ENCODE assay signal across 1 cellular context in the genomic region with DNA sequence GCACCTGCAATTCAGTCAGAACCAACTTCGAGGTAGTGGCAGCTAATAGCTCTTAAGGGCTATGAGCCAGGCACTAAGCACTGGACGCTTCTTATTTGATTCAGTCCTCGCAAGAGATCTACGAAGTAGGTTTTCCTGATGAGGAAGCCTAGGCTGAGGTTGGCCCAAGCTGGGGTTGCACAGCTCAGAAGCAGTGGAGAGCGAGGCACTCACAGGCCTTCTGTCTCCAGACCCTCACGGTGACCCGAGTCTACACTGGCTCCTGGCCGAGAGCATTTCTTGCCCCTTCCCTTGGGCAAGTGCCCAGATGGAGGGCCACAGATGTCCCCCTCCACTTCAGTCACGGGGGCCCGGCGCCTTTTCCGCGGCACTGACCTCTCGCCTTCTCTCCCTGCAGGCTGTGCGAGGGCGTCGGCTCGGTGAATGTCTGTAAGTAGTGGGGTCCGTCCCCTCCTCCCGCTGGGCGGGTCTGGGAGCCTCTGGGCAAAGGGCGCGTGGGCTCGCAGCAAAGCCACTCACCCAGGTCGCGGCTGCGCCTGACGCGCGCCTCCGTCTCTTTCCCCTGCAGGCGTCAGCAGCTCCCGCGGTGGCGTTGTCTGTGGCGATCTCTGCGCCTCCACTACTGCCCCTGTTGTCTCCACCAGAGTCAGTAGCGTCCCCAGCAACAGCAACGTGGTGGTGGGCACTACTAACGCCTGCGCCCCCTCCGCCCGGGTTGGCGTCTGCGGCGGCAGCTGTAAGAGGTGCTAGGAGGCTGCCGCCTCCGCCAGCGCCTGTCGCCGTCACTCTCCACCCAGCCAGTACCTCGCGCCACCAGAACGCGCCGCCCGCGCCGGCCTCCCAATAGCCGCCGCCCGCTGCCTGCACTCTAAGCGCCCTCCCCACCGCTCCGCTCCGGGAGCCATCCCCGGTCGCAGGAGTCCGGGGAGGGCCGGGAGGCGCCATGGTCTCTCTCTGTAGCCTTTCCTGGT.
A peak's percentile ranks its signal among the peaks of the same experiment; 100 is the strongest.
TF ChIP-seq lines count a peak whose summit lies in the region.

No MANE protein-coding gene starts in this region.

TF ChIP-seq in GM12878, 131 proteins besides CTCF, POLR2A, EP300 and RAD21:
- TF ChIP-seq, protein P1, sequence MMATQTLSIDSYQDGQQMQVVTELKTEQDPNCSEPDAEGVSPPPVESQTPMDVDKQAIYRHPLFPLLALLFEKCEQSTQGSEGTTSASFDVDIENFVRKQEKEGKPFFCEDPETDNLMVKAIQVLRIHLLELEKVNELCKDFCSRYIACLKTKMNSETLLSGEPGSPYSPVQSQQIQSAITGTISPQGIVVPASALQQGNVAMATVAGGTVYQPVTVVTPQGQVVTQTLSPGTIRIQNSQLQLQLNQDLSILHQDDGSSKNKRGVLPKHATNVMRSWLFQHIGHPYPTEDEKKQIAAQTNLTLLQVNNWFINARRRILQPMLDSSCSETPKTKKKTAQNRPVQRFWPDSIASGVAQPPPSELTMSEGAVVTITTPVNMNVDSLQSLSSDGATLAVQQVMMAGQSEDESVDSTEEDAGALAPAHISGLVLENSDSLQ (IDR thresholded peaks at IDR 0.05): 0 out of 2 replicates have a peak, but pooled peaks have one; percentile 14
- no peak for TF ChIP-seq RAD51 (IDR thresholded peaks at IDR 0.05)
